In the genomic region with DNA sequence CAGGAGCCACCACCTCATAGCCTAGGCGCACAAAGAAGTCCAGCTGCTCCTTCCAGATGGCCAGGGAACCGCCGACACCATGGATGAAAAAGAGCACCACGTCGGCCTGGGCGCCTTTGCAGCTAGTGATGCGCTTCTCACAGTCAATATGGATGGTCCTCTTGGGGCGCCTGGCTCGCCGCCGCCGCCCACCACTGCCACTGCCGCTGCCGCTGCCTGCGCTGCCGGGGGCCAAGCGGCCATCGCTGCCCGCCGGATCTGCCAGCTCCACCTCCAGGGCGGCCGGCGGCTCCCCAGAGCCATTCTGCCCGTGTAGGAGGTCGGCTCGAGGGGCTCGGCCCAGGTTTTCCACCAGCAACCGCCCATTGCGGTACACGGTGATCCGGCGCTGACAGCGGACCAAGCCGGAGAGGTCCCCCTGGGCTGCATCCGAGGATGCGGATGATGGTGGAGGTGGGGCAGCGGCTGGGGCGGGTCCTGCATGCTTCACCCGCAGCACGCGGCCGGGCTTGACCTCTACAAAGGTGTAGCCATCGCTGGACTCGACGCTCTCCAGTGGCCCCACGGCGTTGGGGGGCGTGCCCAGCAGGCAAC, we compare ENCODE assay signal across 26 cellular contexts.
"Had no signal": no experiment of that assay in that cellular context is flagged by ENCODE, and none has a peak within 500 bp of the region (broad histone marks: within the 10 kb centered on the region; RNA-seq: fewer than 3 reads in every experiment).

No MANE protein-coding gene starts in this region.

- ATAC-seq: activated CD4-positive, CD25-positive, alpha-beta regulatory T cell treated with anti-CD3 and anti-CD28 coated beads, Interleukin-2, amount 50 U/mL, for 24 hours; activated naive CD8-positive, alpha-beta T cell treated with anti-CD3 and anti-CD28 coated beads, Interleukin-2, amount 50 U/mL, for 24 hours; left lung; T-helper 17 cell had no signal

- DNase-seq: activated CD4-positive, alpha-beta memory T cell treated with anti-CD3 and anti-CD28 coated beads for 36 hours; activated CD4-positive, alpha-beta T cell treated with anti-CD3 and anti-CD28 coated beads for 48 hours; activated CD8-positive, alpha-beta memory T cell treated with anti-CD3 and anti-CD28 coated beads, Interleukin-2, amount 50 U/mL, for 48 hours; activated naive CD8-positive, alpha-beta T cell treated with anti-CD3 and anti-CD28 coated beads, Interleukin-2, amount 50 U/mL, for 24 hours; activated T-cell treated with anti-CD3 and anti-CD28 coated beads, Interleukin-2, amount 50 U/mL, for 24 hours; amygdala; central memory CD4-positive, alpha-beta T cell; endodermal cell; esophagus squamous epithelium; foreskin melanocyte; kidney glomerular epithelial cell; left lung; naive B cell; stimulated activated naive CD4-positive, alpha-beta T cell; SW 1271; T-helper 17 cell; T1000; WERI-Rb-1 had no signal

- H3K27ac ChIP-seq: breast epithelium, esophagus squamous epithelium, left lung, neural progenitor cell, right atrium auricular region, tibial nerve, WERI-Rb-1 had no signal

- H3K4me3 Mint-ChIP-seq: activated CD4-positive, alpha-beta memory T cell treated with anti-CD3 and anti-CD28 coated beads for 36 hours; activated naive CD4-positive, alpha-beta T cell treated with anti-CD3 and anti-CD28 coated beads, Interleukin-2, amount 50 U/mL, for 24 hours; activated naive CD8-positive, alpha-beta T cell treated with anti-CD3 and anti-CD28 coated beads, Interleukin-2, amount 50 U/mL, for 24 hours; activated T-cell treated with anti-CD3 and anti-CD28 coated beads, Interleukin-2, amount 50 U/mL, for 24 hours; T-helper 17 cell had no signal

- H3K4me2 ChIP-seq: neural progenitor cell had no signal

- H3K9me3 Mint-ChIP-seq: activated naive CD4-positive, alpha-beta T cell treated with anti-CD3 and anti-CD28 coated beads, Interleukin-2, amount 50 U/mL, for 24 hours; activated naive CD8-positive, alpha-beta T cell treated with anti-CD3 and anti-CD28 coated beads, Interleukin-2, amount 50 U/mL, for 24 hours; activated T-cell treated with anti-CD3 and anti-CD28 coated beads, Interleukin-2, amount 50 U/mL, for 24 hours; activated T-helper 2 cell treated with anti-CD3 and anti-CD28 coated beads, Interferon-gamma antibody, Interleukin-2, Interleukin-4, amounts not matched to agents 10 μg/mL and 5 μg/mL and 100 μg/mL, durations not matched to agents 14 hours and 24 hours and 36 hours; mesothelial cell of epicardium had no signal

- H3K27me3 Mint-ChIP-seq: activated CD4-positive, alpha-beta memory T cell treated with anti-CD3 and anti-CD28 coated beads for 36 hours; activated naive CD4-positive, alpha-beta T cell treated with anti-CD3 and anti-CD28 coated beads, Interleukin-2, amount 50 U/mL, for 24 hours; activated naive CD8-positive, alpha-beta T cell treated with anti-CD3 and anti-CD28 coated beads, Interleukin-2, amount 50 U/mL, for 24 hours; activated T-cell treated with anti-CD3 and anti-CD28 coated beads, Interleukin-2, amount 50 U/mL, for 24 hours; naive B cell; T-helper 17 cell had no signal

- H3K9me3 ChIP-seq: esophagus squamous epithelium, right atrium auricular region had no signal

- H3K36me3 ChIP-seq: breast epithelium, neural progenitor cell had no signal

- H2AFZ ChIP-seq: neural progenitor cell had no signal

- H3K4me3 ChIP-seq: breast epithelium, esophagus squamous epithelium, neural progenitor cell, right atrium auricular region, tibial nerve had no signal

- H3K27ac Mint-ChIP-seq: activated CD4-positive, alpha-beta memory T cell treated with anti-CD3 and anti-CD28 coated beads for 36 hours; activated naive CD4-positive, alpha-beta T cell treated with anti-CD3 and anti-CD28 coated beads, Interleukin-2, amount 50 U/mL, for 24 hours; activated naive CD8-positive, alpha-beta T cell treated with anti-CD3 and anti-CD28 coated beads, Interleukin-2, amount 50 U/mL, for 24 hours; activated T-cell treated with anti-CD3 and anti-CD28 coated beads, Interleukin-2, amount 50 U/mL, for 24 hours; activated T-helper 2 cell treated with anti-CD3 and anti-CD28 coated beads, Interferon-gamma antibody, Interleukin-2, Interleukin-4, amounts not matched to agents 10 μg/mL and 5 μg/mL and 100 μg/mL, durations not matched to agents 14 hours and 24 hours and 36 hours; endodermal cell; naive B cell; neural progenitor cell; T-helper 17 cell had no signal

- H3K9ac ChIP-seq: neural progenitor cell had no signal

- H3K27me3 ChIP-seq: breast epithelium, esophagus squamous epithelium, left lung, neural progenitor cell, right atrium auricular region, tibial nerve had no signal

- H3K36me3 Mint-ChIP-seq: activated naive CD4-positive, alpha-beta T cell treated with anti-CD3 and anti-CD28 coated beads, Interleukin-2, amount 50 U/mL, for 24 hours; naive B cell had no signal
